In genomic region chr11:10208045-10208674, GRCh38 we compare ENCODE assay signal across 2 cellular contexts.
TF ChIP-seq lines count a peak whose summit lies in the region.

No MANE protein-coding gene starts in this region.

TF ChIP-seq in Ishikawa, 13 proteins besides CTCF, POLR2A, EP300 and RAD21 (continued from another document):
- TF ChIP-seq TCF12 (IDR thresholded peaks at IDR 0.05; ENCODE audit: low read depth) (no peak), USF1 (IDR thresholded peaks at IDR 0.05) (no peak), TEAD4 (IDR thresholded peaks at IDR 0.05) (no peak), EGR1 (IDR thresholded peaks at IDR 0.05) (no peak), REST (IDR thresholded peaks at IDR 0.05; ENCODE audit: low read depth) (no peak), CREB1 (IDR thresholded peaks at IDR 0.05; ENCODE audit: low read depth) (no peak), CEBPB (IDR thresholded peaks at IDR 0.05) (no peak), YY1 (IDR thresholded peaks at IDR 0.05; ENCODE audit: low read depth) (no peak)

TF ChIP-seq in H1, 55 proteins besides CTCF, POLR2A, EP300 and RAD21 (continued from another document):
- TF ChIP-seq CHD7 (IDR thresholded peaks at IDR 0.05; ENCODE audit: insufficient replicate concordance, low read length): no peak
- no peak for TF ChIP-seq JUND (IDR thresholded peaks at IDR 0.05; ENCODE audit: low read length)
